In genomic region chr2:88452151-88452851, GRCh38 we compare ENCODE assay signal across 8 cellular contexts. TPM values are rescaled to one million over a fixed set of nuclear protein-coding genes. Genes with fewer than 3 reads are reported as not detected.
A peak's percentile ranks its signal among the peaks of the same experiment; 100 is the strongest.
DNase-seq lines count a peak whose midpoint lies in the region; ATAC-seq and TF ChIP-seq lines count a peak whose summit lies in the region.
"Had no signal": no experiment of that assay in that cellular context is flagged by ENCODE, and none has a peak within 500 bp of the region (broad histone marks: within the 10 kb centered on the region; RNA-seq: fewer than 3 reads in every experiment).

FOXI3 (minus strand) TSS chr2:88452693; CDS start chr2:88452535, 158 bp downstream.

- H3K27me3 ChIP-seq in SU-DHL-6 (ENCODE audit: low read length): no peaks in the 10 kb centered on the region
- peaks cover 71% of the 10 kb centered on the region for H3K27me3 ChIP-seq in foreskin keratinocyte
- H3K27me3 ChIP-seq in spleen (replicated peaks in 1 of 7): peaks cover 0 to 99% (median 82%) of the 10 kb centered on the region in 7 donors
- H3K27me3 ChIP-seq in tibial nerve: peaks cover 4 to 85% of the 10 kb centered on the region in 2 donors

- H3K27ac ChIP-seq in SU-DHL-6 (ENCODE audit: low read depth, low read length) (no peak within 1 kb of the TSS), foreskin keratinocyte (no peak within 1 kb of the TSS), spleen (no peak within 1 kb of the TSS), tibial nerve (no peak within 1 kb of the TSS)
- H3K27ac ChIP-seq: VCaP had no signal

- H3K36me3 ChIP-seq in SU-DHL-6 (ENCODE audit: low read length) (no peaks in the 10 kb centered on the region), spleen (no peaks in the 10 kb centered on the region), tibial nerve (no peaks in the 10 kb centered on the region)

- no peak within 1 kb of the TSS for H2AFZ ChIP-seq in SU-DHL-6 (ENCODE audit: low read depth, low read length, severe bottlenecking)

- peaks cover 5% of the 10 kb centered on the region for H3K4me1 ChIP-seq in foreskin keratinocyte
- peaks cover 0 to 18% (median 12%) of the 10 kb centered on the region in 6 donors for H3K4me1 ChIP-seq in spleen
- H3K4me1 ChIP-seq in tibial nerve: peaks cover 0 to 16% (median 0%) of the 10 kb centered on the region in 4 donors

- H3F3A ChIP-seq in SU-DHL-6 (ENCODE audit: insufficient read depth): no peaks in the 10 kb centered on the region

- TF ChIP-seq POLR2A in spleen (IDR thresholded peaks at IDR 0.05) (no peak), tibial nerve (IDR thresholded peaks at IDR 0.05) (no peak)

- TF ChIP-seq CTCF in GM20000 (IDR thresholded peaks at IDR 0.05; ENCODE audit: extremely low read depth, missing control alignments) (no peak), SU-DHL-6 (IDR thresholded peaks at IDR 0.05; ENCODE audit: insufficient read depth, low read length, poor library complexity, severe bottlenecking) (no peak), foreskin keratinocyte (conservative IDR thresholded peaks at IDR 0.05) (no peak), spleen (IDR thresholded peaks at IDR 0.05 in 8 of 11, conservative IDR thresholded peaks at IDR 0.05 in 3 of 11) (no peak), tibial nerve (IDR thresholded peaks at IDR 0.05) (no peak)

- H3K4me2 ChIP-seq in SU-DHL-6 (ENCODE audit: low read depth, low read length, poor library complexity, severe bottlenecking): peak within 1 kb of the TSS; percentile 22

- H3K79me2 ChIP-seq in SU-DHL-6 (ENCODE audit: insufficient read depth, low read length): no peaks in the 10 kb centered on the region

- ATAC-seq in foreskin keratinocyte (peak; percentile 61), GM18870 (IDR thresholded peaks at IDR 0.05; ENCODE audit: unreplicated experiment) (no peak)

- H3K9me3 ChIP-seq in SU-DHL-6 (ENCODE audit: insufficient read depth, low read length) (no peaks in the 10 kb centered on the region), spleen (no peaks in the 10 kb centered on the region), tibial nerve (no peaks in the 10 kb centered on the region)

- DNase-seq in GM20000 (ENCODE audit: low spot score) (peak; percentile 48), foreskin keratinocyte (no peak), spleen (no peak), tibial nerve (ENCODE audit: low spot score in 2 of 2) (no peak), ureter (ENCODE audit: low spot score) (no peak)

- intact Hi-C loops in spleen (cut with DNase I; ENCODE audit: low total_unique reads): no loop called here

- WGBS in spleen, 5 donors: 1 to 3% (median 2%) methylated on average over 18 to 116 of the region's 116 CpGs
- WGBS in tibial nerve, 2 donors: 2% methylated on average over 18 to 84 of the region's 116 CpGs

- no peaks in the 10 kb centered on the region for H4K20me1 ChIP-seq in SU-DHL-6 (ENCODE audit: low read depth, low read length)

- H3K9ac ChIP-seq in SU-DHL-6 (ENCODE audit: low read length): no peak within 1 kb of the TSS

- no peak for TF ChIP-seq EP300 in tibial nerve (IDR thresholded peaks at IDR 0.05)

- H3K4me3 ChIP-seq in SU-DHL-6 (ENCODE audit: insufficient read depth, low read length, poor library complexity, severe bottlenecking): no peak within 1 kb of the TSS
- peak within 1 kb of the TSS in 7 of 8 donors; percentile 22 to 71 (median 38) for H3K4me3 ChIP-seq in spleen
- H3K4me3 ChIP-seq in tibial nerve: peak within 1 kb of the TSS in 1 of 4 donors; percentile 47

- no peaks in the 10 kb centered on the region for H3K9me2 ChIP-seq in SU-DHL-6 (replicated peaks; ENCODE audit: insufficient read depth, low read length)

RNA-seq across cellular contexts. Expression of gene FOXI3, which starts in this region (rescaled TPM):
- total RNA-seq in foreskin keratinocyte (0.04 TPM in 1 of 2 replicates, not detected in the other), spleen (not detected), tibial nerve (not detected), ureter (not detected)
- polyA plus RNA-seq in foreskin keratinocyte (0.01 and 0.04 TPM in 2 replicates), spleen (not detected)

Comparison
In these comparisons a context has a peak if more than half of its experiments do, and no peak if none do; other contexts are left out.
1. Peak in ATAC-seq in foreskin keratinocyte; RNA of the gene not detected or under 1 TPM.